Comparison of ENCODE assay signal across 1 cellular context in the genomic region with DNA sequence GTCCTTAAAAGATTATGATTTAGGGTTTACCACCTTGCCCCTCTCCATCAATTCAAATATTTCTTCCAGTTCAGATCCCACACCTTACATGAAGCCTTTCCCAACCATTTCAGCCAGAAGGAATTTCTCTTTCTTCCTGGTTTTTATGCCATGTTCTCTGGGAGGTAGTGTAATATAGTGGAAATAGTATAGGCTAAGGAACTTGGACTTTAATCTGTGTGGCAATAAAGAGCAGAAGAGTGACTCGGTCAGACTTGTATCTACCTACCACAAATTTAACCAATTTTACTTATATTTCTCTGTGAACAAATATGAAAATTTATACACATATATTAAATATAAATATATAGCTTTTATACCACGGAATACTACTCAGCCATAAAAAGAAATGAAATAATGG.
TF ChIP-seq lines count a peak whose summit lies in the region.

No MANE protein-coding gene starts in this region.

TF ChIP-seq in HepG2, 621 proteins besides CTCF, POLR2A, EP300 and RAD21 (continues in another document):
- TF ChIP-seq ZNF451 (CRISPR knock-in tag; IDR thresholded peaks at IDR 0.05) = no peak
- TF ChIP-seq ELF3 (CRISPR knock-in tag; IDR thresholded peaks at IDR 0.05) = 0 out of 2 replicates have a peak, but pooled peaks have one; percentile 43
- TF ChIP-seq ATM (IDR thresholded peaks at IDR 0.05; ENCODE audit: borderline replicate concordance) = no peak
- no peak for TF ChIP-seq AGO1 (IDR thresholded peaks at IDR 0.05; ENCODE audit: low read depth, low read length, poor library complexity, severe bottlenecking)
- no peak for TF ChIP-seq ZNF549 (CRISPR knock-in tag; IDR thresholded peaks at IDR 0.05)
- TF ChIP-seq ZFAT (CRISPR knock-in tag; conservative IDR thresholded peaks at IDR 0.05) = no peak
- TF ChIP-seq MIER3 (CRISPR knock-in tag; IDR thresholded peaks at IDR 0.05; ENCODE audit: borderline replicate concordance) = no peak
- TF ChIP-seq POLR2G (IDR thresholded peaks at IDR 0.05; ENCODE audit: low read depth, low read length) = no peak
- TF ChIP-seq KLF16 (CRISPR knock-in tag; IDR thresholded peaks at IDR 0.05) = no peak
- TF ChIP-seq, protein P1, sequence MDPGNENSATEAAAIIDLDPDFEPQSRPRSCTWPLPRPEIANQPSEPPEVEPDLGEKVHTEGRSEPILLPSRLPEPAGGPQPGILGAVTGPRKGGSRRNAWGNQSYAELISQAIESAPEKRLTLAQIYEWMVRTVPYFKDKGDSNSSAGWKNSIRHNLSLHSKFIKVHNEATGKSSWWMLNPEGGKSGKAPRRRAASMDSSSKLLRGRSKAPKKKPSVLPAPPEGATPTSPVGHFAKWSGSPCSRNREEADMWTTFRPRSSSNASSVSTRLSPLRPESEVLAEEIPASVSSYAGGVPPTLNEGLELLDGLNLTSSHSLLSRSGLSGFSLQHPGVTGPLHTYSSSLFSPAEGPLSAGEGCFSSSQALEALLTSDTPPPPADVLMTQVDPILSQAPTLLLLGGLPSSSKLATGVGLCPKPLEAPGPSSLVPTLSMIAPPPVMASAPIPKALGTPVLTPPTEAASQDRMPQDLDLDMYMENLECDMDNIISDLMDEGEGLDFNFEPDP (CRISPR knock-in tag; conservative IDR thresholded peaks at IDR 0.05) = no peak
- TF ChIP-seq, protein P2, sequence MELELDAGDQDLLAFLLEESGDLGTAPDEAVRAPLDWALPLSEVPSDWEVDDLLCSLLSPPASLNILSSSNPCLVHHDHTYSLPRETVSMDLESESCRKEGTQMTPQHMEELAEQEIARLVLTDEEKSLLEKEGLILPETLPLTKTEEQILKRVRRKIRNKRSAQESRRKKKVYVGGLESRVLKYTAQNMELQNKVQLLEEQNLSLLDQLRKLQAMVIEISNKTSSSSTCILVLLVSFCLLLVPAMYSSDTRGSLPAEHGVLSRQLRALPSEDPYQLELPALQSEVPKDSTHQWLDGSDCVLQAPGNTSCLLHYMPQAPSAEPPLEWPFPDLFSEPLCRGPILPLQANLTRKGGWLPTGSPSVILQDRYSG (CRISPR knock-in tag; IDR thresholded peaks at IDR 0.05) = no peak
- TF ChIP-seq, protein P3, sequence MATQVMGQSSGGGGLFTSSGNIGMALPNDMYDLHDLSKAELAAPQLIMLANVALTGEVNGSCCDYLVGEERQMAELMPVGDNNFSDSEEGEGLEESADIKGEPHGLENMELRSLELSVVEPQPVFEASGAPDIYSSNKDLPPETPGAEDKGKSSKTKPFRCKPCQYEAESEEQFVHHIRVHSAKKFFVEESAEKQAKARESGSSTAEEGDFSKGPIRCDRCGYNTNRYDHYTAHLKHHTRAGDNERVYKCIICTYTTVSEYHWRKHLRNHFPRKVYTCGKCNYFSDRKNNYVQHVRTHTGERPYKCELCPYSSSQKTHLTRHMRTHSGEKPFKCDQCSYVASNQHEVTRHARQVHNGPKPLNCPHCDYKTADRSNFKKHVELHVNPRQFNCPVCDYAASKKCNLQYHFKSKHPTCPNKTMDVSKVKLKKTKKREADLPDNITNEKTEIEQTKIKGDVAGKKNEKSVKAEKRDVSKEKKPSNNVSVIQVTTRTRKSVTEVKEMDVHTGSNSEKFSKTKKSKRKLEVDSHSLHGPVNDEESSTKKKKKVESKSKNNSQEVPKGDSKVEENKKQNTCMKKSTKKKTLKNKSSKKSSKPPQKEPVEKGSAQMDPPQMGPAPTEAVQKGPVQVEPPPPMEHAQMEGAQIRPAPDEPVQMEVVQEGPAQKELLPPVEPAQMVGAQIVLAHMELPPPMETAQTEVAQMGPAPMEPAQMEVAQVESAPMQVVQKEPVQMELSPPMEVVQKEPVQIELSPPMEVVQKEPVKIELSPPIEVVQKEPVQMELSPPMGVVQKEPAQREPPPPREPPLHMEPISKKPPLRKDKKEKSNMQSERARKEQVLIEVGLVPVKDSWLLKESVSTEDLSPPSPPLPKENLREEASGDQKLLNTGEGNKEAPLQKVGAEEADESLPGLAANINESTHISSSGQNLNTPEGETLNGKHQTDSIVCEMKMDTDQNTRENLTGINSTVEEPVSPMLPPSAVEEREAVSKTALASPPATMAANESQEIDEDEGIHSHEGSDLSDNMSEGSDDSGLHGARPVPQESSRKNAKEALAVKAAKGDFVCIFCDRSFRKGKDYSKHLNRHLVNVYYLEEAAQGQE (IDR thresholded peaks at IDR 0.05; ENCODE audit: borderline replicate concordance in 1 of 2, low read depth in 1 of 2, low read length in 2 of 2) = no peak
- TF ChIP-seq, protein P4, sequence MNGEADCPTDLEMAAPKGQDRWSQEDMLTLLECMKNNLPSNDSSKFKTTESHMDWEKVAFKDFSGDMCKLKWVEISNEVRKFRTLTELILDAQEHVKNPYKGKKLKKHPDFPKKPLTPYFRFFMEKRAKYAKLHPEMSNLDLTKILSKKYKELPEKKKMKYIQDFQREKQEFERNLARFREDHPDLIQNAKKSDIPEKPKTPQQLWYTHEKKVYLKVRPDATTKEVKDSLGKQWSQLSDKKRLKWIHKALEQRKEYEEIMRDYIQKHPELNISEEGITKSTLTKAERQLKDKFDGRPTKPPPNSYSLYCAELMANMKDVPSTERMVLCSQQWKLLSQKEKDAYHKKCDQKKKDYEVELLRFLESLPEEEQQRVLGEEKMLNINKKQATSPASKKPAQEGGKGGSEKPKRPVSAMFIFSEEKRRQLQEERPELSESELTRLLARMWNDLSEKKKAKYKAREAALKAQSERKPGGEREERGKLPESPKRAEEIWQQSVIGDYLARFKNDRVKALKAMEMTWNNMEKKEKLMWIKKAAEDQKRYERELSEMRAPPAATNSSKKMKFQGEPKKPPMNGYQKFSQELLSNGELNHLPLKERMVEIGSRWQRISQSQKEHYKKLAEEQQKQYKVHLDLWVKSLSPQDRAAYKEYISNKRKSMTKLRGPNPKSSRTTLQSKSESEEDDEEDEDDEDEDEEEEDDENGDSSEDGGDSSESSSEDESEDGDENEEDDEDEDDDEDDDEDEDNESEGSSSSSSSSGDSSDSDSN (CRISPR knock-in tag; IDR thresholded peaks at IDR 0.05) = no peak
- TF ChIP-seq, protein P5, sequence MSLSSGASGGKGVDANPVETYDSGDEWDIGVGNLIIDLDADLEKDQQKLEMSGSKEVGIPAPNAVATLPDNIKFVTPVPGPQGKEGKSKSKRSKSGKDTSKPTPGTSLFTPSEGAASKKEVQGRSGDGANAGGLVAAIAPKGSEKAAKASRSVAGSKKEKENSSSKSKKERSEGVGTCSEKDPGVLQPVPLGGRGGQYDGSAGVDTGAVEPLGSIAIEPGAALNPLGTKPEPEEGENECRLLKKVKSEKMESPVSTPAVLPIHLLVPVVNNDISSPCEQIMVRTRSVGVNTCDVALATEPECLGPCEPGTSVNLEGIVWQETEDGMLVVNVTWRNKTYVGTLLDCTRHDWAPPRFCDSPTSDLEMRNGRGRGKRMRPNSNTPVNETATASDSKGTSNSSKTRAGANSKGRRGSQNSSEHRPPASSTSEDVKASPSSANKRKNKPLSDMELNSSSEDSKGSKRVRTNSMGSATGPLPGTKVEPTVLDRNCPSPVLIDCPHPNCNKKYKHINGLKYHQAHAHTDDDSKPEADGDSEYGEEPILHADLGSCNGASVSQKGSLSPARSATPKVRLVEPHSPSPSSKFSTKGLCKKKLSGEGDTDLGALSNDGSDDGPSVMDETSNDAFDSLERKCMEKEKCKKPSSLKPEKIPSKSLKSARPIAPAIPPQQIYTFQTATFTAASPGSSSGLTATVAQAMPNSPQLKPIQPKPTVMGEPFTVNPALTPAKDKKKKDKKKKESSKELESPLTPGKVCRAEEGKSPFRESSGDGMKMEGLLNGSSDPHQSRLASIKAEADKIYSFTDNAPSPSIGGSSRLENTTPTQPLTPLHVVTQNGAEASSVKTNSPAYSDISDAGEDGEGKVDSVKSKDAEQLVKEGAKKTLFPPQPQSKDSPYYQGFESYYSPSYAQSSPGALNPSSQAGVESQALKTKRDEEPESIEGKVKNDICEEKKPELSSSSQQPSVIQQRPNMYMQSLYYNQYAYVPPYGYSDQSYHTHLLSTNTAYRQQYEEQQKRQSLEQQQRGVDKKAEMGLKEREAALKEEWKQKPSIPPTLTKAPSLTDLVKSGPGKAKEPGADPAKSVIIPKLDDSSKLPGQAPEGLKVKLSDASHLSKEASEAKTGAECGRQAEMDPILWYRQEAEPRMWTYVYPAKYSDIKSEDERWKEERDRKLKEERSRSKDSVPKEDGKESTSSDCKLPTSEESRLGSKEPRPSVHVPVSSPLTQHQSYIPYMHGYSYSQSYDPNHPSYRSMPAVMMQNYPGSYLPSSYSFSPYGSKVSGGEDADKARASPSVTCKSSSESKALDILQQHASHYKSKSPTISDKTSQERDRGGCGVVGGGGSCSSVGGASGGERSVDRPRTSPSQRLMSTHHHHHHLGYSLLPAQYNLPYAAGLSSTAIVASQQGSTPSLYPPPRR (CRISPR knock-in tag; IDR thresholded peaks at IDR 0.05; ENCODE audit: borderline replicate concordance) = no peak
- TF ChIP-seq, protein P6, sequence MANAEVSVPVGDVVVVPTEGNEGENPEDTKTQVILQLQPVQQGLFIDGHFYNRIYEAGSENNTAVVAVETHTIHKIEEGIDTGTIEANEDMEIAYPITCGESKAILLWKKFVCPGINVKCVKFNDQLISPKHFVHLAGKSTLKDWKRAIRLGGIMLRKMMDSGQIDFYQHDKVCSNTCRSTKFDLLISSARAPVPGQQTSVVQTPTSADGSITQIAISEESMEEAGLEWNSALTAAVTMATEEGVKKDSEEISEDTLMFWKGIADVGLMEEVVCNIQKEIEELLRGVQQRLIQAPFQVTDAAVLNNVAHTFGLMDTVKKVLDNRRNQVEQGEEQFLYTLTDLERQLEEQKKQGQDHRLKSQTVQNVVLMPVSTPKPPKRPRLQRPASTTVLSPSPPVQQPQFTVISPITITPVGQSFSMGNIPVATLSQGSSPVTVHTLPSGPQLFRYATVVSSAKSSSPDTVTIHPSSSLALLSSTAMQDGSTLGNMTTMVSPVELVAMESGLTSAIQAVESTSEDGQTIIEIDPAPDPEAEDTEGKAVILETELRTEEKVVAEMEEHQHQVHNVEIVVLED (CRISPR knock-in tag; IDR thresholded peaks at IDR 0.05; ENCODE audit: borderline replicate concordance) = no peak
- TF ChIP-seq HCFC1 (IDR thresholded peaks at IDR 0.05; ENCODE audit: low read depth, low read length) = no peak
- TF ChIP-seq, protein P7, sequence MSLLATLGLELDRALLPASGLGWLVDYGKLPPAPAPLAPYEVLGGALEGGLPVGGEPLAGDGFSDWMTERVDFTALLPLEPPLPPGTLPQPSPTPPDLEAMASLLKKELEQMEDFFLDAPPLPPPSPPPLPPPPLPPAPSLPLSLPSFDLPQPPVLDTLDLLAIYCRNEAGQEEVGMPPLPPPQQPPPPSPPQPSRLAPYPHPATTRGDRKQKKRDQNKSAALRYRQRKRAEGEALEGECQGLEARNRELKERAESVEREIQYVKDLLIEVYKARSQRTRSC (CRISPR knock-in tag; IDR thresholded peaks at IDR 0.05; ENCODE audit: low read depth) = no peak
- no peak for TF ChIP-seq NPAS2 (CRISPR knock-in tag; IDR thresholded peaks at IDR 0.05; ENCODE audit: borderline replicate concordance)
- 0 out of 2 replicates have a peak, but pooled peaks have one; percentile 12 for TF ChIP-seq GATAD2A (CRISPR knock-in tag; IDR thresholded peaks at IDR 0.05)
- no peak for TF ChIP-seq ATF7-NPFF (CRISPR knock-in tag; IDR thresholded peaks at IDR 0.05; ENCODE audit: low read depth)
- TF ChIP-seq, protein P8, sequence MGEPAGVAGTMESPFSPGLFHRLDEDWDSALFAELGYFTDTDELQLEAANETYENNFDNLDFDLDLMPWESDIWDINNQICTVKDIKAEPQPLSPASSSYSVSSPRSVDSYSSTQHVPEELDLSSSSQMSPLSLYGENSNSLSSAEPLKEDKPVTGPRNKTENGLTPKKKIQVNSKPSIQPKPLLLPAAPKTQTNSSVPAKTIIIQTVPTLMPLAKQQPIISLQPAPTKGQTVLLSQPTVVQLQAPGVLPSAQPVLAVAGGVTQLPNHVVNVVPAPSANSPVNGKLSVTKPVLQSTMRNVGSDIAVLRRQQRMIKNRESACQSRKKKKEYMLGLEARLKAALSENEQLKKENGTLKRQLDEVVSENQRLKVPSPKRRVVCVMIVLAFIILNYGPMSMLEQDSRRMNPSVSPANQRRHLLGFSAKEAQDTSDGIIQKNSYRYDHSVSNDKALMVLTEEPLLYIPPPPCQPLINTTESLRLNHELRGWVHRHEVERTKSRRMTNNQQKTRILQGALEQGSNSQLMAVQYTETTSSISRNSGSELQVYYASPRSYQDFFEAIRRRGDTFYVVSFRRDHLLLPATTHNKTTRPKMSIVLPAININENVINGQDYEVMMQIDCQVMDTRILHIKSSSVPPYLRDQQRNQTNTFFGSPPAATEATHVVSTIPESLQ (CRISPR knock-in tag; conservative IDR thresholded peaks at IDR 0.05) = no peak
- no peak for TF ChIP-seq SIX1 (CRISPR knock-in tag; IDR thresholded peaks at IDR 0.05; ENCODE audit: borderline replicate concordance)
- no peak for TF ChIP-seq TCF7 (IDR thresholded peaks at IDR 0.05; ENCODE audit: low read depth)
- TF ChIP-seq ZNF251 (CRISPR knock-in tag; IDR thresholded peaks at IDR 0.05) = no peak
- no peak for TF ChIP-seq AGO2 (optimal IDR thresholded peaks at IDR 0.05; ENCODE audit: low read depth, low read length)
- no peak for TF ChIP-seq ZNF468 (CRISPR knock-in tag; IDR thresholded peaks at IDR 0.05)
- no peak for TF ChIP-seq ZNF614 (CRISPR knock-in tag; IDR thresholded peaks at IDR 0.05; ENCODE audit: borderline replicate concordance)
- TF ChIP-seq, protein P9, sequence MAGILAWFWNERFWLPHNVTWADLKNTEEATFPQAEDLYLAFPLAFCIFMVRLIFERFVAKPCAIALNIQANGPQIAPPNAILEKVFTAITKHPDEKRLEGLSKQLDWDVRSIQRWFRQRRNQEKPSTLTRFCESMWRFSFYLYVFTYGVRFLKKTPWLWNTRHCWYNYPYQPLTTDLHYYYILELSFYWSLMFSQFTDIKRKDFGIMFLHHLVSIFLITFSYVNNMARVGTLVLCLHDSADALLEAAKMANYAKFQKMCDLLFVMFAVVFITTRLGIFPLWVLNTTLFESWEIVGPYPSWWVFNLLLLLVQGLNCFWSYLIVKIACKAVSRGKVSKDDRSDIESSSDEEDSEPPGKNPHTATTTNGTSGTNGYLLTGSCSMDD (CRISPR knock-in tag; IDR thresholded peaks at IDR 0.05) = no peak
- TF ChIP-seq, protein P10, sequence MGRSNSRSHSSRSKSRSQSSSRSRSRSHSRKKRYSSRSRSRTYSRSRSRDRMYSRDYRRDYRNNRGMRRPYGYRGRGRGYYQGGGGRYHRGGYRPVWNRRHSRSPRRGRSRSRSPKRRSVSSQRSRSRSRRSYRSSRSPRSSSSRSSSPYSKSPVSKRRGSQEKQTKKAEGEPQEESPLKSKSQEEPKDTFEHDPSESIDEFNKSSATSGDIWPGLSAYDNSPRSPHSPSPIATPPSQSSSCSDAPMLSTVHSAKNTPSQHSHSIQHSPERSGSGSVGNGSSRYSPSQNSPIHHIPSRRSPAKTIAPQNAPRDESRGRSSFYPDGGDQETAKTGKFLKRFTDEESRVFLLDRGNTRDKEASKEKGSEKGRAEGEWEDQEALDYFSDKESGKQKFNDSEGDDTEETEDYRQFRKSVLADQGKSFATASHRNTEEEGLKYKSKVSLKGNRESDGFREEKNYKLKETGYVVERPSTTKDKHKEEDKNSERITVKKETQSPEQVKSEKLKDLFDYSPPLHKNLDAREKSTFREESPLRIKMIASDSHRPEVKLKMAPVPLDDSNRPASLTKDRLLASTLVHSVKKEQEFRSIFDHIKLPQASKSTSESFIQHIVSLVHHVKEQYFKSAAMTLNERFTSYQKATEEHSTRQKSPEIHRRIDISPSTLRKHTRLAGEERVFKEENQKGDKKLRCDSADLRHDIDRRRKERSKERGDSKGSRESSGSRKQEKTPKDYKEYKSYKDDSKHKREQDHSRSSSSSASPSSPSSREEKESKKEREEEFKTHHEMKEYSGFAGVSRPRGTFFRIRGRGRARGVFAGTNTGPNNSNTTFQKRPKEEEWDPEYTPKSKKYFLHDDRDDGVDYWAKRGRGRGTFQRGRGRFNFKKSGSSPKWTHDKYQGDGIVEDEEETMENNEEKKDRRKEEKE (IDR thresholded peaks at IDR 0.05) = no peak
- TF ChIP-seq MAFG (CRISPR knock-in tag; IDR thresholded peaks at IDR 0.05) = no peak
